Comparison of ENCODE assay signal across 25 cellular contexts in genomic region chr11:78762105-78762504, GRCh38.
"Had no signal": no experiment of that assay in that cellular context is flagged by ENCODE, and none has a peak within 500 bp of the region (broad histone marks: within the 10 kb centered on the region; RNA-seq: fewer than 3 reads in every experiment).

No MANE protein-coding gene starts in this region.

- H3K9me3 ChIP-seq: esophagus squamous epithelium, gastroesophageal sphincter, heart right ventricle, left lung, lower lobe of right lung, mucosa of descending colon had no signal

- H3K4me3 ChIP-seq: coronary artery, dorsolateral prefrontal cortex, esophagus squamous epithelium, gastroesophageal sphincter, heart right ventricle, left lung, lower lobe of right lung, mucosa of descending colon had no signal

- FAIRE-seq: colon, endometrium, frontal cortex, islet of Langerhans, keratinocyte had no signal

- H3K27ac Mint-ChIP-seq: effector memory CD8-positive, alpha-beta T cell; endodermal cell; mesothelial cell of epicardium had no signal

- H3K27me3 ChIP-seq: dorsolateral prefrontal cortex, esophagus squamous epithelium, foreskin keratinocyte, gastroesophageal sphincter, left lung had no signal

- H3K9me3 Mint-ChIP-seq: effector memory CD8-positive, alpha-beta T cell; endodermal cell; mesothelial cell of epicardium had no signal

- ATAC-seq: effector memory CD8-positive, alpha-beta T cell; esophagus mucosa; foreskin keratinocyte; gastroesophageal sphincter; left cardiac atrium; left lung; lower lobe of right lung; mucosa of descending colon had no signal

- DNase-seq: dermis blood vessel endothelial cell; dorsolateral prefrontal cortex; effector CD4-positive, alpha-beta T cell; effector memory CD8-positive, alpha-beta T cell; endodermal cell; erythroblast; esophagus squamous epithelium; foreskin keratinocyte; heart right ventricle; hippocampal formation; left cardiac atrium; left lung; lower lobe of right lung; mesenchymal stem cell; mucosa of descending colon had no signal

- H3K27ac ChIP-seq: coronary artery, dorsolateral prefrontal cortex, epithelial cell of prostate, esophagus squamous epithelium, foreskin keratinocyte, gastroesophageal sphincter, heart right ventricle, left lung, lower lobe of right lung had no signal

- H3K36me3 ChIP-seq: gastroesophageal sphincter, heart right ventricle, left lung, lower lobe of right lung had no signal

- H3K4me1 ChIP-seq: esophagus squamous epithelium, foreskin keratinocyte, left lung, lower lobe of right lung had no signal

- H3K4me3 Mint-ChIP-seq: effector memory CD8-positive, alpha-beta T cell; endodermal cell; mesothelial cell of epicardium had no signal
